ENCODE assay signal across 1 cellular context in the genomic region with DNA sequence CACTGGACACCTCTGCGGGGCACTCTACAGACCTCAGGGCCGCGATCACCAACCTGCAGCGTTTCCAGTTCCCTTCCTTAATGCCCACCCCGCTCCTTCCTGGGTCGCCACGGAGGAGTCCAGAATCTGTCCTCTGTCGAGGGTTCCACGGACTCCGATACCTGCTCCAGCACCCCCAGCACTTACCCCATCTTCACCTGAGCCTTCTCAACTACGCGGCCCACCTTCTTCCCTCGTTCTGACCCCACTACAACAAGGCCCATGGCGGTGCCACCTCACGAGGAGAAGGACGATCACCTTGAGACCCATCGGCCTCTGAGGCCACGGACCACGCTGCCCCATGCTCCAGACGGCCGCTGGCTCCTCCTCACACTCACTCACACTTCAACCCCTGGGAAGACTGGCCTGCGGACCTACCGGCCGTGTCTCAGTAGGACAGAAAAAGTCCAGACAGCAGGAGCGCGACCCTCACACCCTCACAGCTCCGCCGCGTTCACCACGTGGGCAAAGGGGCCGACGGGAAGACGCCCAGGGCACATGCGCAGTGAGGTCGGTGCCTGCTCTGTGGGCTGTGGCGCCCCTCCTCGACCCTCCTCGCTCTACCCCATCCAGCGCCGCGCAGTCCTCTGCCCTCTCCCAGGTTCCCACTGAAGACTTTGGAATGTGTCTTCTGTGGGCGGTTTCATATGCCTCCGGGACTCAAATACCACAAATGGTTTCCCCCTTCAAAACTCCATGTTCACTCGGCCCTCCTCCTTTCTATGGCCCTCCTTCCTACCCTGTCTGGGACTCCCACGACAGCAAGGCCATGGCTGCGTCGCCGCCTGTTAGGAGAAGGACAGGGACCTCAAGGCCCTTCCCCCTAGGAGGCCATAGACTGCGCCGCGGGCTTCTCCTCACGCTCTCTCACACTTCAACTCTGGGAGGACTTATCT.
TF ChIP-seq lines count a peak whose summit lies in the region.

No MANE protein-coding gene starts in this region.

TF ChIP-seq in H1, 55 proteins besides CTCF, POLR2A, EP300 and RAD21:
- TF ChIP-seq, protein P1, sequence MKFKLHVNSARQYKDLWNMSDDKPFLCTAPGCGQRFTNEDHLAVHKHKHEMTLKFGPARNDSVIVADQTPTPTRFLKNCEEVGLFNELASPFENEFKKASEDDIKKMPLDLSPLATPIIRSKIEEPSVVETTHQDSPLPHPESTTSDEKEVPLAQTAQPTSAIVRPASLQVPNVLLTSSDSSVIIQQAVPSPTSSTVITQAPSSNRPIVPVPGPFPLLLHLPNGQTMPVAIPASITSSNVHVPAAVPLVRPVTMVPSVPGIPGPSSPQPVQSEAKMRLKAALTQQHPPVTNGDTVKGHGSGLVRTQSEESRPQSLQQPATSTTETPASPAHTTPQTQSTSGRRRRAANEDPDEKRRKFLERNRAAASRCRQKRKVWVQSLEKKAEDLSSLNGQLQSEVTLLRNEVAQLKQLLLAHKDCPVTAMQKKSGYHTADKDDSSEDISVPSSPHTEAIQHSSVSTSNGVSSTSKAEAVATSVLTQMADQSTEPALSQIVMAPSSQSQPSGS (IDR thresholded peaks at IDR 0.05; ENCODE audit: low read length) = no peak
- TF ChIP-seq HDAC2 (IDR thresholded peaks at IDR 0.05; ENCODE audit: borderline replicate concordance in 1 of 2, low read depth in 2 of 2, low read length in 2 of 2) (no peak), BACH1 (IDR thresholded peaks at IDR 0.05; ENCODE audit: low read length) (no peak), HDAC6 (IDR thresholded peaks at IDR 0.05; ENCODE audit: low read depth, low read length) (no peak), CHD2 (IDR thresholded peaks at IDR 0.05; ENCODE audit: low read length) (no peak), CBX5 (IDR thresholded peaks at IDR 0.05; ENCODE audit: low read depth, low read length) (no peak), CBX8 (IDR thresholded peaks at IDR 0.05; ENCODE audit: borderline replicate concordance, low read depth, low read length) (no peak), POLR2AphosphoS5 (IDR thresholded peaks at IDR 0.05; ENCODE audit: low read depth, low read length) (no peak), YY1 (IDR thresholded peaks at IDR 0.05; ENCODE audit: low read depth, low read length) (no peak)
